ENCODE assay signal across 22 cellular contexts in the genomic region with DNA sequence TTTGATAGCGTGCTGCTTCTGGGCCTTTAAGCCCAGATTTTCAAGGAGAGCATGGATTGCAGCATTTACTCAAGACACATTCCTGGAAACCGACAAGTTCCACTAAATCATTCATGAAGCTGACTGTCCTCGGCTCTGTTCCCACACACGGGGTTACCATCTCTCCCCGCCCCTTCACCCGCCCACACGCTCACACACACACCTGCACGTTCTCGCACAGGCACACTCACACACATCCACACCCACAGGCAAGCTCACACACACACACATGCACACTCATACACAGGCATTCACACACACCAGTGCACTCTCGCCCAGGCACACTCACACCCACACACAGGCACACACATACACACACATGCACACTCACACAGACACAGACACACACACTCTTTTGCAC.
DNase-seq lines count a peak whose midpoint lies in the region; ATAC-seq and TF ChIP-seq lines count a peak whose summit lies in the region.
"Had no signal": no experiment of that assay in that cellular context is flagged by ENCODE, and none has a peak within 500 bp of the region (broad histone marks: within the 10 kb centered on the region; RNA-seq: fewer than 3 reads in every experiment).

No MANE protein-coding gene starts in this region.

- H3K79me2 ChIP-seq in trophoblast cell (ENCODE audit: control insufficient read depth, insufficient read depth, low read length, poor library complexity), result no peaks in the 10 kb centered on the region

- no peak overlapping the region for H3K4me3 Mint-ChIP-seq in stimulated activated effector memory CD8-positive, alpha-beta T cell treated with anti-CD3 and anti-CD28 coated beads, Interleukin-12 subunit alpha, Interleukin-12 subunit beta, amount 100 ng/mL, for 72 hours
- H3K4me3 Mint-ChIP-seq: dendritic cell treated with granulocyte-macrophage colony-stimulating factor and Interleukin-4, amounts not matched to agents 40 ng/mL and 50 ng/mL, for 4 days; stimulated activated memory B cell treated with anti-CD40 and anti-IgM and Interleukin-4, amounts not matched to agents 10 μg/mL and 1 μg/mL and 100 μg/mL, for 72 hours had no signal

- no peaks in the 10 kb centered on the region for H3K36me3 Mint-ChIP-seq in stimulated activated effector memory CD8-positive, alpha-beta T cell treated with anti-CD3 and anti-CD28 coated beads, Interleukin-12 subunit alpha, Interleukin-12 subunit beta, amount 100 ng/mL, for 72 hours
- H3K36me3 Mint-ChIP-seq: stimulated activated memory B cell treated with anti-CD40 and anti-IgM and Interleukin-4, amounts not matched to agents 10 μg/mL and 1 μg/mL and 100 μg/mL, for 72 hours had no signal

- no peak overlapping the region for H3K4ac ChIP-seq in trophoblast cell (ENCODE audit: low read depth, low read length)

- no peak overlapping the region for H3K27ac Mint-ChIP-seq in stimulated activated effector memory CD8-positive, alpha-beta T cell treated with anti-CD3 and anti-CD28 coated beads, Interleukin-12 subunit alpha, Interleukin-12 subunit beta, amount 100 ng/mL, for 72 hours
- H3K27ac Mint-ChIP-seq: dendritic cell treated with granulocyte-macrophage colony-stimulating factor and Interleukin-4, amounts not matched to agents 40 ng/mL and 50 ng/mL, for 4 days; stimulated activated memory B cell treated with anti-CD40 and anti-IgM and Interleukin-4, amounts not matched to agents 10 μg/mL and 1 μg/mL and 100 μg/mL, for 72 hours had no signal

- no peak for ATAC-seq in stimulated activated effector memory CD8-positive, alpha-beta T cell treated with anti-CD3 and anti-CD28 coated beads, Interleukin-12 subunit alpha, Interleukin-12 subunit beta, amount 100 ng/mL, for 72 hours
- ATAC-seq in GM18505 (IDR thresholded peaks at IDR 0.05; ENCODE audit: unreplicated experiment), result no peak

- TF ChIP-seq CTCF in AG10803 (conservative IDR thresholded peaks at IDR 0.05; ENCODE audit: low read length) (no peak), fibroblast of pulmonary artery (IDR thresholded peaks at IDR 0.05; ENCODE audit: low read length, missing control alignments) (no peak)

- H3K9me3 ChIP-seq in adipocyte (ENCODE audit: control insufficient read depth, low read length), result peaks cover 13% of the 10 kb centered on the region
- peaks cover 10% of the 10 kb centered on the region for H3K9me3 ChIP-seq in trophoblast cell (ENCODE audit: insufficient read depth, low read depth, low read length)
- H3K9me3 ChIP-seq in SJCRH30 (replicated peaks), result peaks cover 3% of the 10 kb centered on the region; the same call in 1 of the 2 replicates
- H3K9me3 ChIP-seq: ascending aorta had no signal

- peaks cover 28% of the 10 kb centered on the region for H3K4me1 ChIP-seq in adipocyte (ENCODE audit: control insufficient read depth, insufficient read depth, low read length)
- no peaks in the 10 kb centered on the region for H3K4me1 ChIP-seq in trophoblast cell (ENCODE audit: control insufficient read depth in 1 of 2, insufficient read depth in 2 of 2, low read length in 2 of 2)
- H3K4me1 ChIP-seq in SJCRH30, result no peaks in the 10 kb centered on the region
- H3K4me1 ChIP-seq: ascending aorta, heart right ventricle had no signal

- TF ChIP-seq POLR2A in GM18505 (IDR thresholded peaks at IDR 0.05; ENCODE audit: borderline replicate concordance, extremely low read depth, insufficient read depth, insufficient read length), result no peak

- H3K27me3 ChIP-seq in adipocyte (replicated peaks; ENCODE audit: control insufficient read depth, insufficient read depth, low read length) (no peaks in the 10 kb centered on the region), trophoblast cell (ENCODE audit: insufficient read depth, low read length) (no peaks in the 10 kb centered on the region), SJCRH30 (no peaks in the 10 kb centered on the region)
- H3K27me3 ChIP-seq: ascending aorta had no signal

- peak overlapping the region; percentile 39 for H3K9ac ChIP-seq in adipocyte (ENCODE audit: low read length)
- no peak overlapping the region for H3K9ac ChIP-seq in trophoblast cell (ENCODE audit: low read length)

- no peak overlapping the region for H4K12ac ChIP-seq in trophoblast cell (ENCODE audit: low read depth, low read length)

- H3K4me3 ChIP-seq in AG10803 (ENCODE audit: low read length) (no peak overlapping the region), adipocyte (ENCODE audit: low read length) (no peak overlapping the region), fibroblast of pulmonary artery (replicated peaks; ENCODE audit: low read depth, low read length) (no peak overlapping the region), trophoblast cell (ENCODE audit: low read depth, low read length) (peak overlapping the region; percentile 54), SJCRH30 (no peak overlapping the region)
- H3K4me3 ChIP-seq: ascending aorta, heart right ventricle, MG63 had no signal

- WGBS in trophoblast cell (ENCODE audit: extremely low coverage, insufficient coverage, insufficient read length), result no CpG with 5 or more reads among the region's 10 CpGs

- no peak overlapping the region for H2BK12ac ChIP-seq in trophoblast cell (ENCODE audit: low read length)

- DNase-seq in AG10803 (ENCODE audit: low read depth), result peak; percentile 64
- no peak for DNase-seq in adipocyte (ENCODE audit: low read depth)
- peak; percentile 3 for DNase-seq in fibroblast of pulmonary artery (ENCODE audit: low read depth)
- no peak for DNase-seq in trophoblast cell
- DNase-seq in stimulated activated effector memory CD8-positive, alpha-beta T cell treated with anti-CD3 and anti-CD28 coated beads, Interleukin-12 subunit alpha, Interleukin-12 subunit beta, amount 100 ng/mL, for 72 hours (ENCODE audit: low spot score in 2 of 2), result no peak
- DNase-seq in NCI-H2081 (lab: John Stamatoyannopoulos, UW), result no peak
- DNase-seq in SJCRH30, result no peak
- DNase-seq: COR-L47, H7, islet precursor cell, MG63, NCI-H187 treated with DMSO at 0.1 percent for 48 hours, NCI-H510A, occipital lobe, SHP77 treated with DMSO at 0.1 percent for 48 hours, T-helper 2 cell had no signal

- no peak overlapping the region for H3K18ac ChIP-seq in trophoblast cell (ENCODE audit: low read length)

- no peak overlapping the region for H4K91ac ChIP-seq in trophoblast cell (ENCODE audit: low read depth, low read length)

- H2AFZ ChIP-seq in trophoblast cell (ENCODE audit: insufficient read depth, low read length, poor library complexity), result no peak overlapping the region

- H3K36me3 ChIP-seq in adipocyte (ENCODE audit: control insufficient read depth, insufficient read depth, low read length, severe bottlenecking) (no peaks in the 10 kb centered on the region), trophoblast cell (ENCODE audit: control insufficient read depth in 1 of 2, insufficient read depth in 2 of 2, low read length in 2 of 2) (no peaks in the 10 kb centered on the region), SJCRH30 (no peaks in the 10 kb centered on the region)
- H3K36me3 ChIP-seq: ascending aorta, heart right ventricle, MG63 had no signal

- no peak overlapping the region for H3K23ac ChIP-seq in trophoblast cell (ENCODE audit: low read length)

- no peaks in the 10 kb centered on the region for H3K79me1 ChIP-seq in trophoblast cell (ENCODE audit: low read length)

- no peak overlapping the region for H3K4me2 ChIP-seq in trophoblast cell (ENCODE audit: low read length)

- H3K4me1 Mint-ChIP-seq in stimulated activated effector memory CD8-positive, alpha-beta T cell treated with anti-CD3 and anti-CD28 coated beads, Interleukin-12 subunit alpha, Interleukin-12 subunit beta, amount 100 ng/mL, for 72 hours, result no peaks in the 10 kb centered on the region
- H3K4me1 Mint-ChIP-seq: stimulated activated memory B cell treated with anti-CD40 and anti-IgM and Interleukin-4, amounts not matched to agents 10 μg/mL and 1 μg/mL and 100 μg/mL, for 72 hours had no signal

- H3K9me3 Mint-ChIP-seq in stimulated activated effector memory CD8-positive, alpha-beta T cell treated with anti-CD3 and anti-CD28 coated beads, Interleukin-12 subunit alpha, Interleukin-12 subunit beta, amount 100 ng/mL, for 72 hours, result no peaks in the 10 kb centered on the region

- no peak overlapping the region for H4K8ac ChIP-seq in trophoblast cell (ENCODE audit: low read depth, low read length)

- no peak overlapping the region for H3K14ac ChIP-seq in trophoblast cell (ENCODE audit: low read length)

- no peak overlapping the region for H2BK5ac ChIP-seq in trophoblast cell (ENCODE audit: low read depth, low read length, poor library complexity)

- H2BK120ac ChIP-seq in trophoblast cell (ENCODE audit: insufficient read depth, low read length, poor library complexity), result no peak overlapping the region

- no peak overlapping the region for H2AK5ac ChIP-seq in trophoblast cell (ENCODE audit: low read length)

- H3K27ac ChIP-seq in trophoblast cell (ENCODE audit: low read depth, low read length) (no peak overlapping the region), SJCRH30 (no peak overlapping the region)
- H3K27ac ChIP-seq: ascending aorta, epithelial cell of prostate had no signal

Comparison
In these comparisons a context has a peak if more than half of its experiments do, and no peak if none do; other contexts are left out.
1. DNase-seq: peak in AG10803 (single experiment) and fibroblast of pulmonary artery (single experiment); none in adipocyte (single experiment), trophoblast cell (0 of 2), stimulated activated effector memory CD8-positive, alpha-beta T cell treated with anti-CD3 and anti-CD28 coated beads, Interleukin-12 subunit alpha, Interleukin-12 subunit beta, amount 100 ng/mL, for 72 hours (0 of 2), NCI-H2081 (0 of 2) and SJCRH30 (0 of 2).